In genomic region chr4:74038161-74039064, GRCh38 we compare ENCODE assay signal across 8 cellular contexts. TPM values are rescaled to one million over a fixed set of nuclear protein-coding genes. Genes with fewer than 3 reads are reported as not detected.
DNase-seq lines count a peak whose midpoint lies in the region; ATAC-seq and TF ChIP-seq lines count a peak whose summit lies in the region.

TSS of gene CXCL3 (minus strand) at chr4:74038689. CDS start at chr4:74038611, 78 bp downstream.

- no peaks in the 10 kb centered on the region for H3K9me3 ChIP-seq in WERI-Rb-1 (ENCODE audit: severe bottlenecking)
- H3K9me3 ChIP-seq in thyroid gland, result no peaks in the 10 kb centered on the region

- intact Hi-C loops in thyroid gland (cut with DNase I), result no loop called here

- ATAC-seq in GM19324 (IDR thresholded peaks at IDR 0.05; ENCODE audit: low FRiP score, unreplicated experiment), result peak; percentile 47

- TF ChIP-seq CTCF in WERI-Rb-1 (IDR thresholded peaks at IDR 0.05; ENCODE audit: low read depth, low read length), result peak; percentile 32; the same call in 1 of the 2 replicates
- peak in 5 of 6 experiments; percentile 10 to 63 (median 42) for TF ChIP-seq CTCF in thyroid gland (IDR thresholded peaks at IDR 0.05)

- H3K36me3 ChIP-seq in WERI-Rb-1 (peaks cover 5% of the 10 kb centered on the region; the same call in 1 of the 2 replicates), thyroid gland (no peaks in the 10 kb centered on the region)

- DNase-seq in COLO829 (ENCODE audit: low spot score), result peak; percentile 35
- DNase-seq in HT-29 (ENCODE audit: low spot score), result peak; percentile 54
- peak; percentile 76 for DNase-seq in WERI-Rb-1
- peak; percentile 68 to 89 for DNase-seq in erythroblast (lab: John Stamatoyannopoulos, UW)
- DNase-seq in mesenteric fat pad (ENCODE audit: low spot score), result peak; percentile 93
- peak; percentile 71 to 83 for DNase-seq in thyroid gland
- DNase-seq in NCI-H187 treated with DMSO at 0.1 percent for 48 hours (lab: John Stamatoyannopoulos, UW), result no peak

- no peaks in the 10 kb centered on the region for H3K4me1 ChIP-seq in thyroid gland

- WGBS in thyroid gland, 2 donors, result 0 to 1% methylated on average over 34 to 47 of the region's 71 CpGs

- H3K27me3 ChIP-seq in WERI-Rb-1 (ENCODE audit: insufficient read depth, low read depth, severe bottlenecking), result no peaks in the 10 kb centered on the region
- no peaks in the 10 kb centered on the region for H3K27me3 ChIP-seq in thyroid gland

- H3K4me3 ChIP-seq in WERI-Rb-1 (ENCODE audit: low read depth, low read length) (peak within 1 kb of the TSS; percentile 69), thyroid gland (replicated peaks in 1 of 3) (peak within 1 kb of the TSS; percentile 33 to 83 (median 39))

- H3K27ac ChIP-seq in WERI-Rb-1, result peak within 1 kb of the TSS; percentile 82
- H3K27ac ChIP-seq in thyroid gland, result peak within 1 kb of the TSS in 2 of 3 donors; percentile 26 to 38

- TF ChIP-seq POLR2A in erythroblast (IDR thresholded peaks at IDR 0.05; ENCODE audit: low read length) (peak; percentile 65), thyroid gland (IDR thresholded peaks at IDR 0.05) (peak in 1 of 2 donors; percentile 44)

RNA-seq across cellular contexts. Expression of gene CXCL3, which starts in this region (rescaled TPM):
- total RNA-seq in HT-29 (2014; rRNA removed; shearing (Covaris generic)), result 1.1 and 1.5 TPM in 2 replicates
- total RNA-seq in mesenteric fat pad (15.1 TPM), thyroid gland (under 1 TPM in 2 of 4 donors, not detected in 2; 0.22 to 0.59 TPM)

Comparison
In these comparisons a context has a peak if more than half of its experiments do, and no peak if none do; other contexts are left out.
1. Peak in DNase-seq, H3K4me3 ChIP-seq and H3K27ac ChIP-seq in thyroid gland; RNA of the gene not detected or under 1 TPM.